Comparison of ENCODE assay signal across 20 cellular contexts in the genomic region with DNA sequence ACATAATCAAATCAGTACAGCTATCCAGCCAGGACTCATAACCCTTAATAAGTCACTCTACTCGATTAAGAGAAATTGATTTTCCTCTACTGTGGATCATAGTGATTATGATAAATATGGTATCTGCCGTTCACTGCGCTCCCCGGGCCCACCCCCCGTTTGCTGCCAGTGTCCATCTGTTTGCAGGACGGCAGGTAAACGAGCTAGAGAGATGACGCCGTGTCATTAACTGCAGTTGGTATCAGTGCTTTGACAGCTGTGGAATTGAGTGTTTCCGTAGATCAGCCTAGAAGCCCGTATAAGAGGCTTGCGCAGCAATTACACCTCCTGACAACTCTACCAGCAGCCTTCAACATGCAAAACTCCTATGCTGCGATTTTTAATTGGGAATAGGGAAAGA.
"Had no signal": no experiment of that assay in that cellular context is flagged by ENCODE, and none has a peak within 500 bp of the region (broad histone marks: within the 10 kb centered on the region; RNA-seq: fewer than 3 reads in every experiment).

No MANE protein-coding gene starts in this region.

- H3K36me3 ChIP-seq: adrenal gland, gastroesophageal sphincter, left ventricle myocardium inferior, right atrium auricular region, tibial artery, vagina had no signal

- H3K9me3 ChIP-seq: adrenal gland, gastroesophageal sphincter, vagina had no signal

- H3K4me1 ChIP-seq: adrenal gland, gastroesophageal sphincter, left ventricle myocardium inferior, right atrium auricular region, tibial artery, vagina had no signal

- H3K4me3 ChIP-seq: adrenal gland, gastroesophageal sphincter, left ventricle myocardium inferior, right atrium auricular region, skin epidermis, tibial artery, vagina had no signal

- H3K27ac ChIP-seq: adrenal gland, gastroesophageal sphincter, left ventricle myocardium inferior, right atrium auricular region, skin epidermis, tibial artery, vagina had no signal

- FAIRE-seq: endometrium had no signal

- ATAC-seq: activated CD8-positive, alpha-beta T cell treated with anti-CD3 and anti-CD28 coated beads for 36 hours; activated T-cell treated with anti-CD3 and anti-CD28 coated beads, Interleukin-2, amount 50 U/mL, for 4 hours; gastroesophageal sphincter; stimulated activated naive B cell treated with anti-CD40 and anti-IgM and Interleukin-4, amounts not matched to agents 10 μg/mL and 1 μg/mL and 100 μg/mL, for 72 hours; WTC11 had no signal

- DNase-seq: activated CD4-positive, alpha-beta T cell treated with anti-CD3 and anti-CD28 coated beads for 4 hours; activated CD8-positive, alpha-beta T cell treated with anti-CD3 and anti-CD28 coated beads for 36 hours; activated effector memory CD4-positive, alpha-beta T cell treated with Interleukin-2 at 50 U/mL for 16 hours; activated naive CD4-positive, alpha-beta T cell treated with anti-CD3 and anti-CD28 coated beads, Interleukin-2, amount 50 U/mL, for 16 hours; activated T-cell treated with anti-CD3 and anti-CD28 coated beads, Interleukin-2, amount 50 U/mL, for 4 hours; islet precursor cell; left ventricle myocardium inferior; naive B cell; posterior cingulate gyrus; stimulated activated CD4-positive, alpha-beta T cell treated with anti-CD3 and anti-CD28 coated beads, Interleukin-15, amount 100 ng/mL, for 24 hours; stimulated activated CD4-positive, alpha-beta T cell treated with anti-CD3 and anti-CD28 coated beads, Interleukin-4, amount 100 ng/mL, for 1 hour; stimulated activated naive B cell treated with anti-CD40 and anti-IgM and Interleukin-4, amounts not matched to agents 10 μg/mL and 1 μg/mL and 100 μg/mL, for 72 hours; tibial artery had no signal

- H3K27me3 ChIP-seq: adrenal gland, gastroesophageal sphincter, right atrium auricular region, tibial artery, vagina had no signal
